In the genomic region with DNA sequence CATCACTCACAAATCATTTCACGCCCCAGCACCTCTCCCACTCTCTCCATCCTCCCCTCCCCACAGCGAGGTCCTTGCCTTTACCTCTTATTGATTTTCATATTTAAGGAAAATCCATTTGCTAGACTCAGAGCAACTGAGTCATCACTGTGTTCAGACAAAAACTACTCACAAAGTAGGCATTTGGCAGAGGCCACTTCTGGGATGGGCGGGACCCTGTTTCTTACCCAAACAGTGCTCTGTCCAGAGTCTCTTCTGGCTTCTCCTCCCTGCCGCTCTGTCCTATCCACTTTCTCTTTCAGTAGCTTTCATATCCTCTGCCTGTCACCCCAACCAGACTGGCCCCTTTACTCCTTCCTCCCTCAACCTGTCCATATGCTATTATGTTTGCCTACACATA, we compare ENCODE assay signal across 9 cellular contexts. TPM values are rescaled to one million over a fixed set of nuclear protein-coding genes. Genes with fewer than 3 reads are reported as not detected.
DNase-seq lines count a peak whose midpoint lies in the region; ATAC-seq and TF ChIP-seq lines count a peak whose summit lies in the region.
"Had no signal": no experiment of that assay in that cellular context is flagged by ENCODE, and none has a peak within 500 bp of the region (broad histone marks: within the 10 kb centered on the region; RNA-seq: fewer than 3 reads in every experiment).

No MANE protein-coding gene starts in this region.

- TF ChIP-seq CTCF in fibroblast of villous mesenchyme (IDR thresholded peaks at IDR 0.05; ENCODE audit: insufficient read depth, low read depth, low read length) (no peak), gastrocnemius medialis (IDR thresholded peaks at IDR 0.05 in 4 of 5, conservative IDR thresholded peaks at IDR 0.05 in 1 of 5) (no peak)

- intact Hi-C loops in gastrocnemius medialis (cut with DNase I; ENCODE audit: low total_unique reads), result loop anchor here (10.0 kb wide), 1 partner anchor 448 kb away; the partner anchor contains the start of gene RNPEP

- H3K27ac ChIP-seq in SJSA1, result no peak overlapping the region
- H3K27ac ChIP-seq in gastrocnemius medialis, result peak overlapping the region; percentile 65 to 79 (median 70)

- H3K4me3 Mint-ChIP-seq in activated CD4-positive, alpha-beta memory T cell treated with anti-CD3 and anti-CD28 coated beads, Interleukin-2, amount 10 ng/mL, durations not matched to agents 7 days and 5 days, result no peak overlapping the region
- H3K4me3 Mint-ChIP-seq in T-helper 2 cell treated with Interferon-gamma antibody and Interleukin-4, amounts not matched to agents 5 μg/mL and 100 μg/mL, for 36 hours, result no peak overlapping the region

- H3K4me3 ChIP-seq in SJSA1 (no peak overlapping the region), fibroblast of villous mesenchyme (ENCODE audit: low read depth, low read length) (no peak overlapping the region), gastrocnemius medialis (no peak overlapping the region)

- peak; percentile 44 to 49 for ATAC-seq in gastrocnemius medialis
- no peak for ATAC-seq in esophagus mucosa

- no peaks in the 10 kb centered on the region for H3K9me3 Mint-ChIP-seq in activated CD4-positive, alpha-beta memory T cell treated with anti-CD3 and anti-CD28 coated beads, Interleukin-2, amount 10 ng/mL, durations not matched to agents 7 days and 5 days
- no peaks in the 10 kb centered on the region for H3K9me3 Mint-ChIP-seq in T-helper 2 cell treated with Interferon-gamma antibody and Interleukin-4, amounts not matched to agents 5 μg/mL and 100 μg/mL, for 36 hours

- no peaks in the 10 kb centered on the region for H3K9me3 ChIP-seq in SJSA1 (replicated peaks)
- H3K9me3 ChIP-seq in gastrocnemius medialis, result no peaks in the 10 kb centered on the region

- H3K36me3 ChIP-seq in SJSA1, result peaks cover 5% of the 10 kb centered on the region
- H3K36me3 ChIP-seq in gastrocnemius medialis, result no peaks in the 10 kb centered on the region

- peak in 1 of 2 donors; percentile 7 for TF ChIP-seq POLR2A in gastrocnemius medialis (IDR thresholded peaks at IDR 0.05)

- H3K27me3 ChIP-seq in SJSA1 (replicated peaks) (no peaks in the 10 kb centered on the region), gastrocnemius medialis (peaks cover 32 to 54% (median 40%) of the 10 kb centered on the region in 3 donors)

- in situ Hi-C loops in gastrocnemius medialis (cut with MboI; ENCODE audit: low sequenced_read_pairs in 4 of 4), result no loop called here

- peaks cover 50% of the 10 kb centered on the region for H3K27me3 Mint-ChIP-seq in activated CD4-positive, alpha-beta memory T cell treated with anti-CD3 and anti-CD28 coated beads, Interleukin-2, amount 10 ng/mL, durations not matched to agents 7 days and 5 days
- peaks cover 53% of the 10 kb centered on the region for H3K27me3 Mint-ChIP-seq in T-helper 2 cell treated with Interferon-gamma antibody and Interleukin-4, amounts not matched to agents 5 μg/mL and 100 μg/mL, for 36 hours (ENCODE audit: low read depth)

- CTCF ChIA-PET in activated CD4-positive, alpha-beta memory T cell treated with anti-CD3 and anti-CD28 coated beads, Interleukin-2, amount 10 ng/mL, durations not matched to agents 7 days and 5 days (lab: Charles Lee), result interaction anchor here (1.2 kb wide), 1 partner anchor 24 kb away, joined by 3 read pairs; no protein-coding TSS in a partner anchor

- H3K4me1 Mint-ChIP-seq in activated CD4-positive, alpha-beta memory T cell treated with anti-CD3 and anti-CD28 coated beads, Interleukin-2, amount 10 ng/mL, durations not matched to agents 7 days and 5 days, result peaks cover 17% of the 10 kb centered on the region
- peaks cover 13% of the 10 kb centered on the region for H3K4me1 Mint-ChIP-seq in T-helper 2 cell treated with Interferon-gamma antibody and Interleukin-4, amounts not matched to agents 5 μg/mL and 100 μg/mL, for 36 hours (ENCODE audit: low read depth)

- peaks cover 5% of the 10 kb centered on the region for H3K36me3 Mint-ChIP-seq in activated CD4-positive, alpha-beta memory T cell treated with anti-CD3 and anti-CD28 coated beads, Interleukin-2, amount 10 ng/mL, durations not matched to agents 7 days and 5 days (ENCODE audit: low read depth)
- H3K36me3 Mint-ChIP-seq in T-helper 2 cell treated with Interferon-gamma antibody and Interleukin-4, amounts not matched to agents 5 μg/mL and 100 μg/mL, for 36 hours (ENCODE audit: low read depth), result no peaks in the 10 kb centered on the region

- no peak overlapping the region for H3K27ac Mint-ChIP-seq in activated CD4-positive, alpha-beta memory T cell treated with anti-CD3 and anti-CD28 coated beads, Interleukin-2, amount 10 ng/mL, durations not matched to agents 7 days and 5 days
- H3K27ac Mint-ChIP-seq in T-helper 2 cell treated with Interferon-gamma antibody and Interleukin-4, amounts not matched to agents 5 μg/mL and 100 μg/mL, for 36 hours, result no peak overlapping the region

- H3K4me1 ChIP-seq in SJSA1 (replicated peaks), result peaks cover 53% of the 10 kb centered on the region
- peaks cover 34 to 37% of the 10 kb centered on the region in 2 donors for H3K4me1 ChIP-seq in gastrocnemius medialis

- DNase-seq in Daoy (ENCODE audit: low read depth) (peak; percentile 87), SJSA1 (ENCODE audit: low read depth in 1 of 2, low spot score in 2 of 2) (peak; percentile 42 to 69), fibroblast of villous mesenchyme (ENCODE audit: low read depth) (peak; percentile 89), gastrocnemius medialis (peak in 1 of 2 donors; percentile 57), COR-L47 (lab: John Stamatoyannopoulos, UW) (no peak)
- DNase-seq in activated CD4-positive, alpha-beta memory T cell treated with anti-CD3 and anti-CD28 coated beads, Interleukin-2, amount 10 ng/mL, durations not matched to agents 7 days and 5 days, result no peak
- DNase-seq in T-helper 2 cell treated with Interferon-gamma antibody and Interleukin-4, amounts not matched to agents 5 μg/mL and 100 μg/mL, for 36 hours (ENCODE audit: low spot score), result no peak
- DNase-seq: stimulated activated CD4-positive, alpha-beta T cell treated with anti-CD3 and anti-CD28 coated beads, Interleukin-2, amount 100 ng/mL, for 24 hours had no signal

- POLR2A ChIA-PET in activated CD4-positive, alpha-beta memory T cell treated with anti-CD3 and anti-CD28 coated beads, Interleukin-2, amount 10 ng/mL, durations not matched to agents 7 days and 5 days (lab: Charles Lee), result no interaction called here

RNA-seq across cellular contexts. Expression of gene NAV1, which starts 2.4 kb away (rescaled TPM):
- total RNA-seq in Daoy (2014; rRNA removed; shearing (Covaris generic)), result 39.2 and 51.8 TPM in 2 replicates
- 12.7 and 15.5 TPM in 2 replicates for total RNA-seq in SJSA1 (2014; rRNA removed; shearing (Covaris generic))
- total RNA-seq in fibroblast of villous mesenchyme (37.6 and 48.6 TPM in 2 replicates), gastrocnemius medialis (1 to 10 TPM; 4.2 to 9.1 (median 7.1) TPM), esophagus mucosa (26.4 TPM)
- total RNA-seq in activated CD4-positive, alpha-beta memory T cell treated with anti-CD3 and anti-CD28 coated beads, Interleukin-2, amount 10 ng/mL, durations not matched to agents 7 days and 5 days, result 1 to 10 TPM; 2.8 to 3.0 TPM

RNA-seq across cellular contexts. Expression of gene CSRP1, which starts 29.6 kb away (rescaled TPM):
- 866 and 897 TPM in 2 replicates for total RNA-seq in Daoy (2014; rRNA removed; shearing (Covaris generic))
- total RNA-seq in SJSA1 (2014; rRNA removed; shearing (Covaris generic)), result 1,173 and 1,377 TPM in 2 replicates
- 931 and 941 TPM in 2 replicates for total RNA-seq in fibroblast of villous mesenchyme
- total RNA-seq in gastrocnemius medialis, result 10 to 100 TPM; 22.7 to 91.1 (median 68.9) TPM
- 10 to 100 TPM; 77.1 to 77.8 TPM for total RNA-seq in activated CD4-positive, alpha-beta memory T cell treated with anti-CD3 and anti-CD28 coated beads, Interleukin-2, amount 10 ng/mL, durations not matched to agents 7 days and 5 days
- 115 TPM for total RNA-seq in esophagus mucosa

Comparison
In these comparisons a context has a peak if more than half of its experiments do, and no peak if none do; other contexts are left out.
1. DNase-seq: peak in Daoy (single experiment), SJSA1 (2 of 2) and fibroblast of villous mesenchyme (single experiment); none in activated CD4-positive, alpha-beta memory T cell treated with anti-CD3 and anti-CD28 coated beads, Interleukin-2, amount 10 ng/mL, durations not matched to agents 7 days and 5 days (single experiment), COR-L47 (single experiment) and T-helper 2 cell treated with Interferon-gamma antibody and Interleukin-4, amounts not matched to agents 5 μg/mL and 100 μg/mL, for 36 hours (single experiment).